17 cellular contexts compared by ENCODE assay signal in genomic region chr1:96130432-96130831, GRCh38.
DNase-seq lines count a peak whose midpoint lies in the region; ATAC-seq and TF ChIP-seq lines count a peak whose summit lies in the region.
"Had no signal": no experiment of that assay in that cellular context is flagged by ENCODE, and none has a peak within 500 bp of the region (broad histone marks: within the 10 kb centered on the region; RNA-seq: fewer than 3 reads in every experiment).

No MANE protein-coding gene starts in this region.

- intact Hi-C loops in A673 (cut with micrococcal nuclease; ENCODE audit: unreplicated experiment) = no loop called here

- no peaks in the 10 kb centered on the region for H3K27me3 ChIP-seq in A673 (replicated peaks; ENCODE audit: insufficient read depth, low read depth, low read length, poor library complexity)

- H3K4me1 ChIP-seq in A673 (ENCODE audit: insufficient read depth, low read length, poor library complexity, severe bottlenecking) = no peaks in the 10 kb centered on the region

- DNase-seq in NCI-H2081 (lab: John Stamatoyannopoulos, UW) (peak; percentile 62 to 89), NCI-H2081 treated with DMSO at 0.1 percent for 48 hours (lab: John Stamatoyannopoulos, UW) (no peak), NCI-H1417 treated with DMSO at 0.1 percent for 48 hours (lab: John Stamatoyannopoulos, UW) (peak; percentile 99), NCI-H2227 treated with DMSO at 0.1 percent for 48 hours (lab: John Stamatoyannopoulos, UW) (peak; percentile 87), A673 (ENCODE audit: low spot score) (no peak)
- DNase-seq in activated naive CD4-positive, alpha-beta T cell treated with anti-CD3 and anti-CD28 coated beads, Interleukin-2, amount 50 U/mL, for 16 hours = no peak
- no peak for DNase-seq in stimulated activated CD4-positive, alpha-beta T cell treated with anti-CD3 and anti-CD28 coated beads, Interleukin-4, amount 100 ng/mL, for 24 hours
- DNase-seq: DMS 273 treated with DMSO at 0.1 percent for 48 hours, GF-D8, KG1, NCI-H187, NCI-H524 had no signal

- H3K4me3 ChIP-seq in A673 (ENCODE audit: low read depth, low read length, poor library complexity, severe bottlenecking) = no peak overlapping the region
- H3K4me3 ChIP-seq: GM23338 had no signal

- H3K36me3 ChIP-seq in A673 (ENCODE audit: insufficient read depth, low read length, poor library complexity, severe bottlenecking) = no peaks in the 10 kb centered on the region

- TF ChIP-seq CTCF in A673 (conservative IDR thresholded peaks at IDR 0.05; ENCODE audit: low read depth, low read length) = no peak

- ATAC-seq in HG03025 (IDR thresholded peaks at IDR 0.05; ENCODE audit: low FRiP score, unreplicated experiment) = no peak
- ATAC-seq: GM23338, HCT116, Right ventricle myocardium inferior had no signal

- POLR2A ChIA-PET in A673 (lab: Charles Lee; ENCODE audit: low non-redundant PET) = no interaction called here

- H3K9me3 ChIP-seq in A673 (ENCODE audit: low read depth, low read length, poor library complexity, severe bottlenecking) = no peaks in the 10 kb centered on the region

- CTCF ChIA-PET in A673 (lab: Charles Lee) = no interaction called here

- no peak overlapping the region for H3K27ac ChIP-seq in A673 (ENCODE audit: low read depth, low read length, poor library complexity, severe bottlenecking)
- H3K27ac ChIP-seq: 22Rv1 had no signal

- BruUV-seq in A673 (replicated peaks; lab: Mats Ljungman, UMichigan) = no TSS peak

Comparison
In these comparisons a context has a peak if more than half of its experiments do, and no peak if none do; other contexts are left out.
1. DNase-seq: peak in NCI-H2081 (2 of 2), NCI-H1417 treated with DMSO at 0.1 percent for 48 hours (single experiment) and NCI-H2227 treated with DMSO at 0.1 percent for 48 hours (single experiment); none in NCI-H2081 treated with DMSO at 0.1 percent for 48 hours (single experiment), activated naive CD4-positive, alpha-beta T cell treated with anti-CD3 and anti-CD28 coated beads, Interleukin-2, amount 50 U/mL, for 16 hours (single experiment), stimulated activated CD4-positive, alpha-beta T cell treated with anti-CD3 and anti-CD28 coated beads, Interleukin-4, amount 100 ng/mL, for 24 hours (single experiment) and A673 (single experiment).